19 cellular contexts compared by ENCODE assay signal in the genomic region with DNA sequence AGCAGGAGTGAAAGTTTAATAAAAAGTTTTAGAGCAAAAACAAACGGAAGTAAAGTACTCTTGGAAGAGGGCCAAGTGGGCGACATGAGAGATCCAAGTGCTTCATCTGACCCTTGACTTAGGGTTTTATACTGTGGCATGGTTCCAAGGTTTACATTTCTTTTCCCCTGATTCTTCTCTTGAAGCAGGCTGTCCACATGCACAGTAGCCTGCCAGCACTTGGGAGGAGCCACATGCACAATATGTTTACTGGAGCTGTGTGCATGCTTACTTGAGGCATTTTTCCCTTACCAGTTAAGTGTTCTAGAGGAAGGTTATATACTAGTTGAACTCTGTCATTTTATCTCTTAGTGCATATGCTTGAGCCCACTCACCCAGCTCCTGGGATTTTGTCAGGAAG.
DNase-seq lines count a peak whose midpoint lies in the region; ATAC-seq and TF ChIP-seq lines count a peak whose summit lies in the region.
"Had no signal": no experiment of that assay in that cellular context is flagged by ENCODE, and none has a peak within 500 bp of the region (broad histone marks: within the 10 kb centered on the region; RNA-seq: fewer than 3 reads in every experiment).

No MANE protein-coding gene starts in this region.

- peaks cover 32% of the 10 kb centered on the region for H3K4me1 Mint-ChIP-seq in nephron

- peaks cover 3% of the 10 kb centered on the region for H3K9me3 ChIP-seq in MG63

- no peaks in the 10 kb centered on the region for H3K27me3 ChIP-seq in MG63
- H3K27me3 ChIP-seq: BE2C had no signal

- ATAC-seq in GM21825 (IDR thresholded peaks at IDR 0.05; ENCODE audit: unreplicated experiment) = no peak
- ATAC-seq: A549, K562 had no signal

- H3K4me3 Mint-ChIP-seq in nephron = no peak overlapping the region

- DNase-seq in HT-29 (ENCODE audit: low spot score) (peak; percentile 56), MG63 (peak; percentile 2), fibroblast of peridontal ligament (ENCODE audit: extremely low read depth) (peak; percentile 45), MV-4-11 (lab: John Stamatoyannopoulos, UW) (no peak)
- DNase-seq in activated naive CD4-positive, alpha-beta T cell treated with Interleukin-2 at 50 U/mL for 16 hours = no peak
- DNase-seq: BE2C, EL, GF-D8, H7, NCI-H1092 treated with DMSO at 0.1 percent for 48 hours, NCI-H2081, NCI-H446, NCI-H526, OCI-M1, Right ventricle myocardium superior had no signal

- H3K9me3 Mint-ChIP-seq in nephron = peaks cover 33% of the 10 kb centered on the region

- H3K27ac Mint-ChIP-seq in nephron = peak overlapping the region; percentile 5 to 59 (median 15)

- H3K27me3 Mint-ChIP-seq in nephron (ENCODE audit: low read depth) = no peaks in the 10 kb centered on the region

- no peaks in the 10 kb centered on the region for H3K36me3 ChIP-seq in MG63
- H3K36me3 ChIP-seq: BE2C had no signal

- no peak for TF ChIP-seq CTCF in nephron (IDR thresholded peaks at IDR 0.05; ENCODE audit: unreplicated experiment in 3 of 3)

- H3K36me3 Mint-ChIP-seq in nephron (ENCODE audit: low read depth) = peaks cover 9% of the 10 kb centered on the region

- no peak overlapping the region for H3K4me3 ChIP-seq in MG63
- H3K4me3 ChIP-seq: A549, K562 had no signal

Comparison
In these comparisons a context has a peak if more than half of its experiments do, and no peak if none do; other contexts are left out.
1. DNase-seq: peak in HT-29 (single experiment), MG63 (single experiment) and fibroblast of peridontal ligament (single experiment); none in activated naive CD4-positive, alpha-beta T cell treated with Interleukin-2 at 50 U/mL for 16 hours (single experiment) and MV-4-11 (single experiment).